In genomic region chr18:37432796-37433195, GRCh38 we compare ENCODE assay signal across 17 cellular contexts.
"Had no signal": no experiment of that assay in that cellular context is flagged by ENCODE, and none has a peak within 500 bp of the region (broad histone marks: within the 10 kb centered on the region; RNA-seq: fewer than 3 reads in every experiment).

No MANE protein-coding gene starts in this region.

- H3K9me2 ChIP-seq: SK-N-SH had no signal

- H3K36me3 ChIP-seq: MG63 had no signal

- H3K9ac ChIP-seq: SK-N-SH had no signal

- H3K9me3 ChIP-seq: MG63, SK-N-SH had no signal

- H3K27me3 ChIP-seq: MG63 had no signal

- H3K4me3 ChIP-seq: MG63 had no signal

- ATAC-seq: T-cell had no signal

- H3K27ac ChIP-seq: RWPE1 had no signal

- H3K4me2 ChIP-seq: SK-N-SH had no signal

- DNase-seq: IMR-90, KG1, MG63, NCI-H1092 treated with DMSO at 0.1 percent for 48 hours, NCI-H1436, NCI-H187 treated with DMSO at 0.1 percent for 48 hours, NCI-H2029 treated with DMSO at 0.1 percent for 48 hours, NCI-H2107, NCI-H2227 treated with DMSO at 0.1 percent for 48 hours, NCI-H524, NCI-H526 treated with DMSO at 0.1 percent for 48 hours, NCI-H748 treated with DMSO at 0.1 percent for 48 hours, SHP77, SK-N-SH, SW 1271, T-cell had no signal
